In genomic region chr1:67535474-67535873, GRCh38 we compare ENCODE assay signal across 1 cellular context.
TF ChIP-seq lines count a peak whose summit lies in the region.

No MANE protein-coding gene starts in this region.

TF ChIP-seq in K562, 482 proteins besides CTCF, POLR2A, EP300 and RAD21 (continued from another document):
- TF ChIP-seq, protein P1, sequence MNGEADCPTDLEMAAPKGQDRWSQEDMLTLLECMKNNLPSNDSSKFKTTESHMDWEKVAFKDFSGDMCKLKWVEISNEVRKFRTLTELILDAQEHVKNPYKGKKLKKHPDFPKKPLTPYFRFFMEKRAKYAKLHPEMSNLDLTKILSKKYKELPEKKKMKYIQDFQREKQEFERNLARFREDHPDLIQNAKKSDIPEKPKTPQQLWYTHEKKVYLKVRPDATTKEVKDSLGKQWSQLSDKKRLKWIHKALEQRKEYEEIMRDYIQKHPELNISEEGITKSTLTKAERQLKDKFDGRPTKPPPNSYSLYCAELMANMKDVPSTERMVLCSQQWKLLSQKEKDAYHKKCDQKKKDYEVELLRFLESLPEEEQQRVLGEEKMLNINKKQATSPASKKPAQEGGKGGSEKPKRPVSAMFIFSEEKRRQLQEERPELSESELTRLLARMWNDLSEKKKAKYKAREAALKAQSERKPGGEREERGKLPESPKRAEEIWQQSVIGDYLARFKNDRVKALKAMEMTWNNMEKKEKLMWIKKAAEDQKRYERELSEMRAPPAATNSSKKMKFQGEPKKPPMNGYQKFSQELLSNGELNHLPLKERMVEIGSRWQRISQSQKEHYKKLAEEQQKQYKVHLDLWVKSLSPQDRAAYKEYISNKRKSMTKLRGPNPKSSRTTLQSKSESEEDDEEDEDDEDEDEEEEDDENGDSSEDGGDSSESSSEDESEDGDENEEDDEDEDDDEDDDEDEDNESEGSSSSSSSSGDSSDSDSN (IDR thresholded peaks at IDR 0.05; ENCODE audit: borderline replicate concordance in 1 of 2, low read depth in 2 of 2, low read length in 2 of 2): no peak
- TF ChIP-seq PRMT5 (CRISPR knock-in tag; IDR thresholded peaks at IDR 0.05) (no peak), HES1 (IDR thresholded peaks at IDR 0.05; ENCODE audit: low read depth) (no peak)
